Comparison of ENCODE assay signal across 16 cellular contexts in genomic region chr19:4795400-4795799, GRCh38. TPM values are rescaled to one million over a fixed set of nuclear protein-coding genes. Genes with fewer than 3 reads are reported as not detected.
DNase-seq lines count a peak whose midpoint lies in the region; ATAC-seq and TF ChIP-seq lines count a peak whose summit lies in the region.
"Had no signal": no experiment of that assay in that cellular context is flagged by ENCODE, and none has a peak within 500 bp of the region (broad histone marks: within the 10 kb centered on the region; RNA-seq: fewer than 3 reads in every experiment).

No MANE protein-coding gene starts in this region.

- no peak overlapping the region for H2AFZ ChIP-seq in OCI-LY1 (ENCODE audit: low read length)
- no peak overlapping the region for H2AFZ ChIP-seq in mammary epithelial cell (ENCODE audit: low read depth, low read length)

- TF ChIP-seq CTCF in OCI-LY1 (IDR thresholded peaks at IDR 0.05; ENCODE audit: low read length) = no peak
- no peak for TF ChIP-seq CTCF in mammary epithelial cell (conservative IDR thresholded peaks at IDR 0.05 in 1 of 2, IDR thresholded peaks at IDR 0.05 in 1 of 2; ENCODE audit: extremely low read depth in 1 of 2, insufficient read depth in 1 of 2, low read depth in 1 of 2, low read length in 2 of 2)
- no peak for TF ChIP-seq CTCF in gastrocnemius medialis (IDR thresholded peaks at IDR 0.05 in 4 of 5, conservative IDR thresholded peaks at IDR 0.05 in 1 of 5)
- TF ChIP-seq CTCF in CD8-positive, alpha-beta T cell (IDR thresholded peaks at IDR 0.05) = no peak

- H3K4me1 Mint-ChIP-seq in activated T-cell treated with anti-CD3 and anti-CD28 coated beads, Interleukin-2, amount 50 U/mL, for 4 hours (ENCODE audit: low read depth) = peaks cover 40% of the 10 kb centered on the region
- H3K4me1 Mint-ChIP-seq in CD8-positive, alpha-beta T cell (ENCODE audit: low read depth) = peaks cover 36% of the 10 kb centered on the region

- peaks cover 22% of the 10 kb centered on the region for H3K36me3 Mint-ChIP-seq in activated T-cell treated with anti-CD3 and anti-CD28 coated beads, Interleukin-2, amount 50 U/mL, for 4 hours (ENCODE audit: insufficient read depth)
- H3K36me3 Mint-ChIP-seq in CD8-positive, alpha-beta T cell = peaks cover 60% of the 10 kb centered on the region

- no peak for ATAC-seq in activated T-cell treated with anti-CD3 and anti-CD28 coated beads, Interleukin-2, amount 50 U/mL, for 4 hours
- ATAC-seq in gastrocnemius medialis (peak; percentile 22 to 27), aorta (ENCODE audit: low FRiP score) (no peak)
- no peak for ATAC-seq in CD8-positive, alpha-beta T cell

- H3K9me3 ChIP-seq in OCI-LY1 (ENCODE audit: low read length) = no peaks in the 10 kb centered on the region
- H3K9me3 ChIP-seq in mammary epithelial cell (replicated peaks; ENCODE audit: insufficient read depth, low read length) = no peaks in the 10 kb centered on the region
- H3K9me3 ChIP-seq in gastrocnemius medialis = no peaks in the 10 kb centered on the region
- no peaks in the 10 kb centered on the region for H3K9me3 ChIP-seq in aorta (ENCODE audit: control insufficient read depth, low read length)
- no peaks in the 10 kb centered on the region for H3K9me3 ChIP-seq in CD8-positive, alpha-beta T cell (ENCODE audit: low read length)

- H3K27ac Mint-ChIP-seq in CD8-positive, alpha-beta T cell = no peak overlapping the region
- H3K27ac Mint-ChIP-seq: activated naive CD8-positive, alpha-beta T cell treated with anti-CD3 and anti-CD28 coated beads, Interleukin-2, amount 10 ng/mL, durations not matched to agents 7 days and 5 days; memory B cell had no signal

- intact Hi-C loops in mammary epithelial cell (cut with micrococcal nuclease) (loop anchor here (10.0 kb wide), 1 partner anchor 221 kb away; no protein-coding TSS in a partner anchor), gastrocnemius medialis (cut with DNase I; ENCODE audit: low total_unique reads) (loop anchor here (10.0 kb wide), 1 partner anchor 261 kb away; the partner anchor contains the start of gene PLIN5), aorta (cut with DNase I) (no loop called here)
- intact Hi-C loops in CD8-positive, alpha-beta T cell (cut with DNase I, micrococcal nuclease) = no loop called here

- TF ChIP-seq POLR2A in gastrocnemius medialis (IDR thresholded peaks at IDR 0.05) = no peak

- BruUV-seq in mammary epithelial cell (replicated peaks; lab: Mats Ljungman, UMichigan) = no TSS peak

- in situ Hi-C loops in mammary epithelial cell (cut with MboI; ENCODE audit: low sequenced_read_pairs in 2 of 2) = no loop called here
- in situ Hi-C loops in gastrocnemius medialis (cut with MboI; ENCODE audit: low sequenced_read_pairs in 4 of 4) = no loop called here

- peaks cover 23% of the 10 kb centered on the region for H3K79me2 ChIP-seq in OCI-LY1 (ENCODE audit: insufficient read depth, low read length)
- peaks cover 55% of the 10 kb centered on the region for H3K79me2 ChIP-seq in mammary epithelial cell (ENCODE audit: insufficient read depth, low read length)

- H3K36me3 ChIP-seq in OCI-LY1 (ENCODE audit: insufficient read depth, low read length) (peaks cover 52% of the 10 kb centered on the region), mammary epithelial cell (ENCODE audit: insufficient read depth, low read length) (peaks cover 2% of the 10 kb centered on the region), gastrocnemius medialis (peaks cover 0 to 19% of the 10 kb centered on the region in 2 donors), aorta (ENCODE audit: control insufficient read depth in 1 of 2, insufficient read depth in 2 of 2, low read length in 1 of 2) (no peaks in the 10 kb centered on the region)
- peaks cover 20% of the 10 kb centered on the region for H3K36me3 ChIP-seq in CD8-positive, alpha-beta T cell (ENCODE audit: insufficient read depth, low read length)

- no peaks in the 10 kb centered on the region for H3K9me3 Mint-ChIP-seq in activated T-cell treated with anti-CD3 and anti-CD28 coated beads, Interleukin-2, amount 50 U/mL, for 4 hours
- H3K9me3 Mint-ChIP-seq in CD8-positive, alpha-beta T cell = no peaks in the 10 kb centered on the region
- H3K9me3 Mint-ChIP-seq: activated naive CD8-positive, alpha-beta T cell treated with anti-CD3 and anti-CD28 coated beads, Interleukin-2, amount 10 ng/mL, durations not matched to agents 7 days and 5 days; memory B cell had no signal

- peaks cover 2% of the 10 kb centered on the region; the same call in 1 of the 2 replicates for H3F3A ChIP-seq in OCI-LY1 (ENCODE audit: insufficient read depth, low read length)

- CTCF ChIA-PET in mammary epithelial cell (lab: Charles Lee; ENCODE audit: low non-redundant PET) = no interaction called here
- CTCF ChIA-PET in CD8-positive, alpha-beta T cell (lab: Charles Lee) = interaction anchor here (0.7 to 6.4 kb wide), 2 partner anchors 14 to 68 kb away, joined by 3 to 41 read pairs; no protein-coding TSS in a partner anchor

- H3K4me3 ChIP-seq in OCI-LY1 (ENCODE audit: low read depth, low read length, poor library complexity, severe bottlenecking) (no peak overlapping the region), mammary epithelial cell (replicated peaks in 1 of 3; ENCODE audit: insufficient read depth in 1 of 3, low read depth in 2 of 3, low read length in 3 of 3) (peak overlapping the region in 1 of 3 experiments; percentile 27), gastrocnemius medialis (peak overlapping the region; percentile 22 to 96 (median 36)), aorta (ENCODE audit: low read length in 2 of 2) (no peak overlapping the region)
- H3K4me3 ChIP-seq in CD8-positive, alpha-beta T cell (ENCODE audit: low read depth, low read length) = no peak overlapping the region

- DNase-seq in activated T-cell treated with anti-CD3 and anti-CD28 coated beads, Interleukin-2, amount 50 U/mL, for 4 hours = no peak
- DNase-seq in activated T-cell treated with anti-CD3 and anti-CD28 coated beads, Interleukin-2, amount 50 U/mL, for 48 hours = no peak
- DNase-seq in mammary epithelial cell = peak; percentile 59
- DNase-seq in gastrocnemius medialis = peak in 1 of 2 donors; percentile 74
- DNase-seq in aorta = no peak
- no peak for DNase-seq in CD8-positive, alpha-beta T cell
- no peak for DNase-seq in kidney glomerular epithelial cell (lab: John Stamatoyannopoulos, UW)
- DNase-seq: activated naive CD8-positive, alpha-beta T cell treated with anti-CD3 and anti-CD28 coated beads, Interleukin-2, amount 10 ng/mL, durations not matched to agents 7 days and 5 days; Calu3; Karpas-422; NCI-H187; NCI-H524; occipital lobe; substantia nigra had no signal

- no peaks in the 10 kb centered on the region for H3K9me2 ChIP-seq in OCI-LY1 (ENCODE audit: low read depth, low read length)

- H3K4me1 ChIP-seq in OCI-LY1 (ENCODE audit: insufficient read depth, low read length, severe bottlenecking) = peaks cover 37% of the 10 kb centered on the region
- peaks cover 40% of the 10 kb centered on the region for H3K4me1 ChIP-seq in mammary epithelial cell (ENCODE audit: insufficient read depth, low read length)
- H3K4me1 ChIP-seq in gastrocnemius medialis = peaks cover 45 to 55% of the 10 kb centered on the region in 2 donors
- H3K4me1 ChIP-seq in aorta (ENCODE audit: control insufficient read depth in 1 of 2, insufficient read depth in 2 of 2, low read length in 2 of 2) = no peaks in the 10 kb centered on the region
- peaks cover 16% of the 10 kb centered on the region for H3K4me1 ChIP-seq in CD8-positive, alpha-beta T cell (ENCODE audit: insufficient read depth, low read length)

- dilution Hi-C loops in mammary epithelial cell (cut with HindIII; ENCODE audit: low sequenced_read_pairs) = no loop called here

- H3K27me3 ChIP-seq in OCI-LY1 (ENCODE audit: insufficient read depth, low read length) = no peaks in the 10 kb centered on the region
- no peaks in the 10 kb centered on the region for H3K27me3 ChIP-seq in mammary epithelial cell (ENCODE audit: insufficient read depth, low read length)
- no peaks in the 10 kb centered on the region for H3K27me3 ChIP-seq in gastrocnemius medialis
- H3K27me3 ChIP-seq in aorta (ENCODE audit: control insufficient read depth in 1 of 2, insufficient read depth in 2 of 2, low read length in 1 of 2) = no peaks in the 10 kb centered on the region
- no peaks in the 10 kb centered on the region for H3K27me3 ChIP-seq in CD8-positive, alpha-beta T cell (ENCODE audit: insufficient read depth, low read length)

- 56% methylated on average over 7 of the region's 9 CpGs for WGBS in mammary epithelial cell (ENCODE audit: low coverage, missing lambda C conversion rate)
- WGBS in aorta, 2 donors = 84 to 86% methylated on average over 9 of the region's 9 CpGs

- no peak overlapping the region for H3K9ac ChIP-seq in OCI-LY1 (ENCODE audit: low read length)
- no peak overlapping the region for H3K9ac ChIP-seq in mammary epithelial cell (ENCODE audit: insufficient read depth, low read length)

- no peaks in the 10 kb centered on the region for H3K27me3 Mint-ChIP-seq in activated T-cell treated with anti-CD3 and anti-CD28 coated beads, Interleukin-2, amount 50 U/mL, for 4 hours (ENCODE audit: low read depth)
- H3K27me3 Mint-ChIP-seq in CD8-positive, alpha-beta T cell (ENCODE audit: low read depth) = no peaks in the 10 kb centered on the region
- H3K27me3 Mint-ChIP-seq: activated naive CD8-positive, alpha-beta T cell treated with anti-CD3 and anti-CD28 coated beads, Interleukin-2, amount 10 ng/mL, durations not matched to agents 7 days and 5 days; memory B cell had no signal

- POLR2A ChIA-PET in CD8-positive, alpha-beta T cell (lab: Charles Lee) = no interaction called here

- H3K4me2 ChIP-seq in OCI-LY1 (ENCODE audit: low read length) (peak overlapping the region; percentile 48; the same call in 1 of the 2 replicates), mammary epithelial cell (ENCODE audit: insufficient read depth, low read depth, low read length) (peak overlapping the region; percentile 64)

- peak overlapping the region; percentile 29 for H3K4me3 Mint-ChIP-seq in activated T-cell treated with anti-CD3 and anti-CD28 coated beads, Interleukin-2, amount 50 U/mL, for 4 hours
- no peak overlapping the region for H3K4me3 Mint-ChIP-seq in CD8-positive, alpha-beta T cell
- H3K4me3 Mint-ChIP-seq: activated naive CD8-positive, alpha-beta T cell treated with anti-CD3 and anti-CD28 coated beads, Interleukin-2, amount 10 ng/mL, durations not matched to agents 7 days and 5 days; memory B cell had no signal

- H4K20me1 ChIP-seq in OCI-LY1 (ENCODE audit: insufficient read depth, low read length) (no peaks in the 10 kb centered on the region), mammary epithelial cell (ENCODE audit: insufficient read depth, low read length) (no peaks in the 10 kb centered on the region)

- H3K27ac ChIP-seq in OCI-LY1 (ENCODE audit: low read depth, low read length, poor library complexity, severe bottlenecking) (no peak overlapping the region), mammary epithelial cell (ENCODE audit: insufficient read depth, low read depth, low read length) (no peak overlapping the region), gastrocnemius medialis (peak overlapping the region; percentile 91 to 100 (median 94)), aorta (ENCODE audit: low read depth in 1 of 2, low read length in 2 of 2) (no peak overlapping the region)
- no peak overlapping the region for H3K27ac ChIP-seq in CD8-positive, alpha-beta T cell (ENCODE audit: low read depth, low read length)

RNA-seq across cellular contexts. Expression of gene FEM1A, which starts 3.9 kb away (rescaled TPM):
- total RNA-seq in activated T-cell treated with anti-CD3 and anti-CD28 coated beads, Interleukin-2, amount 50 U/mL, for 4 hours = 10 to 100 TPM; 31.8 to 35.8 (median 34.7) TPM
- total RNA-seq in mammary epithelial cell = 10 to 100 TPM; 12.8 to 17.5 TPM
- 6.0 TPM for polyA plus RNA-seq in mammary epithelial cell
- polyA minus RNA-seq in mammary epithelial cell = 5.7 TPM
- 100 to 1,000 TPM; 246 to 360 (median 300) TPM for total RNA-seq in gastrocnemius medialis
- total RNA-seq in aorta = 1 to 10 TPM; 6.9 to 9.0 TPM
- polyA plus RNA-seq in aorta = 1 to 10 TPM; 2.6 to 3.1 TPM
- 10 to 100 TPM; 16.7 to 17.4 TPM for total RNA-seq in CD8-positive, alpha-beta T cell

RNA-seq across cellular contexts. Expression of gene TICAM1, which starts 36.1 kb away (rescaled TPM):
- total RNA-seq in activated T-cell treated with anti-CD3 and anti-CD28 coated beads, Interleukin-2, amount 50 U/mL, for 4 hours = 10 to 100 TPM; 31.4 to 41.2 (median 34.3) TPM
- 10 to 100 TPM in 1 of 2 donors, 1 to 10 TPM in 1; 4.0 to 33.3 TPM for total RNA-seq in mammary epithelial cell
- polyA plus RNA-seq in mammary epithelial cell = 2.0 TPM
- polyA minus RNA-seq in mammary epithelial cell = 8.9 TPM
- total RNA-seq in gastrocnemius medialis = 10 to 100 TPM in 2 of 4 donors, 1 to 10 TPM in 2; 5.9 to 14.0 (median 9.0) TPM
- 10 to 100 TPM; 14.0 to 18.5 TPM for total RNA-seq in aorta
- polyA plus RNA-seq in aorta = 1 to 10 TPM; 6.9 to 7.7 TPM
- 1 to 10 TPM; 8.8 to 9.4 TPM for total RNA-seq in CD8-positive, alpha-beta T cell

Comparison
In these comparisons a context has a peak if more than half of its experiments do, and no peak if none do; other contexts are left out.
1. ATAC-seq: peak in gastrocnemius medialis (2 of 2); none in activated T-cell treated with anti-CD3 and anti-CD28 coated beads, Interleukin-2, amount 50 U/mL, for 4 hours (0 of 2), aorta (single experiment) and CD8-positive, alpha-beta T cell (single experiment).
2. H3K27ac ChIP-seq: peak in gastrocnemius medialis (4 of 4); none in OCI-LY1 (single experiment), mammary epithelial cell (single experiment), aorta (0 of 2) and CD8-positive, alpha-beta T cell (single experiment).
3. H3K4me3 ChIP-seq: peak in gastrocnemius medialis (4 of 4); none in OCI-LY1 (single experiment), aorta (0 of 2) and CD8-positive, alpha-beta T cell (single experiment).
4. RNA of gene FEM1A, which starts 3.9 kb away (total RNA-seq): 246 to 360 TPM in gastrocnemius medialis; 31.8 to 35.8 TPM in activated T-cell treated with anti-CD3 and anti-CD28 coated beads, Interleukin-2, amount 50 U/mL, for 4 hours, 12.8 to 17.5 TPM in mammary epithelial cell, 16.7 to 17.4 TPM in CD8-positive, alpha-beta T cell and 6.9 to 9.0 TPM in aorta; every median in the first group is over 4 times any median in the second.
5. intact Hi-C loops: an anchor here in mammary epithelial cell (10.0 kb wide) and gastrocnemius medialis (10.0 kb wide); none called in aorta and CD8-positive, alpha-beta T cell.